27 cellular contexts compared by ENCODE assay signal in the genomic region with DNA sequence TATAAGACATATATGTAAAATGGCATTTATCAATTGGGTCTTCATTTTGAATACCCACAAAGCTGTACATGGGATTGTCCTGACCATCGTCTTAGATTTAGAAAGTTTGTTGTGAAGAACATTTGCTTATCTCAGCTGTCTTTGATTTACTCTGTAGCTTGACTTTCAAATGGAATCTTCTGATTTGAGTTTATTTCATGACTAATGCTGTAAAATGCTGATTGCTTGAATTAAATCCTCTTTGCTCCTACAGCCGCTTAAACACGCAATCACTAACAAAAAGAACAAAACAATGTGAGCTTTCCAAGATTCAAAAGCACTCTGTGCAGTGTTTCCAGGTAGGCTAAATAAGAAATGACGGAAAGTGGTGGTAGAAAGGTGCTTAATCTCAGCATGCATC.
A peak's percentile ranks its signal among the peaks of the same experiment; 100 is the strongest.
DNase-seq lines count a peak whose midpoint lies in the region; ATAC-seq and TF ChIP-seq lines count a peak whose summit lies in the region.
"Had no signal": no experiment of that assay in that cellular context is flagged by ENCODE, and none has a peak within 500 bp of the region (broad histone marks: within the 10 kb centered on the region; RNA-seq: fewer than 3 reads in every experiment).

No MANE protein-coding gene starts in this region.

- no peaks in the 10 kb centered on the region for H3K36me3 ChIP-seq in adipocyte (ENCODE audit: control insufficient read depth, insufficient read depth, low read length, severe bottlenecking)
- no peaks in the 10 kb centered on the region for H3K36me3 ChIP-seq in heart right ventricle
- H3K36me3 ChIP-seq: SJSA1 had no signal

- H3K9me3 Mint-ChIP-seq in progenitor cell of endocrine pancreas (ENCODE audit: low read depth): no peaks in the 10 kb centered on the region

- DNase-seq in AG09319 (ENCODE audit: extremely low read depth, low read depth): peak; percentile 20
- peak; percentile 50 for DNase-seq in adipocyte (ENCODE audit: low read depth)
- peak; percentile 77 for DNase-seq in fibroblast of peridontal ligament (ENCODE audit: extremely low read depth)
- no peak for DNase-seq in progenitor cell of endocrine pancreas (ENCODE audit: low spot score, unreplicated experiment)
- DNase-seq in heart right ventricle: no peak
- DNase-seq: 8988T; ACHN; C1 segment of cervical spinal cord; CD4-positive, alpha-beta memory T cell; COR-L47; DMS53; H7; Karpas-422; NCI-H1092 treated with DMSO at 0.1 percent for 48 hours; NCI-H1436 treated with DMSO at 0.1 percent for 48 hours; NCI-H187 treated with DMSO at 0.1 percent for 48 hours; NCI-H2107; NCI-H524 treated with DMSO at 0.1 percent for 48 hours; NCI-H82; NK-92 treated with Interleukin-12 subunit alpha and Interleukin-12 subunit beta, amount 100 ng/mL, for 24 hours; PC-3 had no signal

- 91% methylated on average over 4 of the region's 4 CpGs for WGBS in heart right ventricle, 2 donors

- H3K4me1 ChIP-seq in adipocyte (ENCODE audit: control insufficient read depth, insufficient read depth, low read length) (peaks cover 4% of the 10 kb centered on the region), heart right ventricle (no peaks in the 10 kb centered on the region)
- H3K4me1 ChIP-seq: SJSA1 had no signal

- H3K27ac ChIP-seq in heart right ventricle: no peak overlapping the region
- H3K27ac ChIP-seq: SJSA1 had no signal

- no peaks in the 10 kb centered on the region for H3K36me3 Mint-ChIP-seq in progenitor cell of endocrine pancreas (ENCODE audit: insufficient read depth)
- H3K36me3 Mint-ChIP-seq: CD4-positive, alpha-beta memory T cell had no signal

- H3K4me3 ChIP-seq in adipocyte (ENCODE audit: low read length) (no peak overlapping the region), heart right ventricle (no peak overlapping the region)
- H3K4me3 ChIP-seq: GM12878, SJSA1 had no signal

- peak overlapping the region; percentile 4 for H3K27ac Mint-ChIP-seq in progenitor cell of endocrine pancreas
- H3K27ac Mint-ChIP-seq: CD4-positive, alpha-beta memory T cell had no signal

- no peak for TF ChIP-seq CTCF in AG09319 (IDR thresholded peaks at IDR 0.05; ENCODE audit: low read depth, low read length)
- TF ChIP-seq CTCF in progenitor cell of endocrine pancreas (IDR thresholded peaks at IDR 0.05; ENCODE audit: unreplicated experiment): no peak
- no peak for TF ChIP-seq CTCF in heart right ventricle (IDR thresholded peaks at IDR 0.05)

- no peak overlapping the region for H3K4me3 Mint-ChIP-seq in progenitor cell of endocrine pancreas (ENCODE audit: low read depth)
- H3K4me3 Mint-ChIP-seq: CD4-positive, alpha-beta memory T cell had no signal

- H3K27me3 ChIP-seq in adipocyte (replicated peaks; ENCODE audit: control insufficient read depth, insufficient read depth, low read length): no peaks in the 10 kb centered on the region
- no peaks in the 10 kb centered on the region for H3K27me3 ChIP-seq in heart right ventricle
- H3K27me3 ChIP-seq: SJSA1 had no signal

- intact Hi-C loops in heart right ventricle (cut with DNase I): no loop called here

- H3K4me1 Mint-ChIP-seq in progenitor cell of endocrine pancreas (ENCODE audit: low read depth): peaks cover 1% of the 10 kb centered on the region
- H3K4me1 Mint-ChIP-seq: CD4-positive, alpha-beta memory T cell had no signal

- H3K9ac ChIP-seq in adipocyte (ENCODE audit: low read length): no peak overlapping the region

- ATAC-seq in GM21447 (IDR thresholded peaks at IDR 0.05; ENCODE audit: unreplicated experiment) (no peak), heart right ventricle (no peak), GM19455 (IDR thresholded peaks at IDR 0.05; ENCODE audit: unreplicated experiment) (no peak)
- ATAC-seq: GM12878, HepG2, PC-3, Right ventricle myocardium inferior had no signal

- no peaks in the 10 kb centered on the region for H3K27me3 Mint-ChIP-seq in progenitor cell of endocrine pancreas
- H3K27me3 Mint-ChIP-seq: CD4-positive, alpha-beta memory T cell had no signal

- no peaks in the 10 kb centered on the region for H3K9me3 ChIP-seq in adipocyte (ENCODE audit: control insufficient read depth, low read length)
- no peaks in the 10 kb centered on the region for H3K9me3 ChIP-seq in heart right ventricle
- H3K9me3 ChIP-seq: SJSA1 had no signal

Comparison
In these comparisons a context has a peak if more than half of its experiments do, and no peak if none do; other contexts are left out.
1. DNase-seq: peak in AG09319 (single experiment), adipocyte (single experiment) and fibroblast of peridontal ligament (single experiment); none in progenitor cell of endocrine pancreas (single experiment) and heart right ventricle (0 of 2).